ENCODE assay signal across 17 cellular contexts in genomic region chr17:8072339-8072726, GRCh38. TPM values are rescaled to one million over a fixed set of nuclear protein-coding genes. Genes with fewer than 3 reads are reported as not detected.
DNase-seq lines count a peak whose midpoint lies in the region; ATAC-seq and TF ChIP-seq lines count a peak whose summit lies in the region.
"Had no signal": no experiment of that assay in that cellular context is flagged by ENCODE, and none has a peak within 500 bp of the region (broad histone marks: within the 10 kb centered on the region; RNA-seq: fewer than 3 reads in every experiment).

No MANE protein-coding gene starts in this region.

- no peak for TF ChIP-seq EP300 in stomach (IDR thresholded peaks at IDR 0.05)

- no peak overlapping the region for H3K27ac ChIP-seq in stomach
- H3K27ac ChIP-seq: heart right ventricle, neutrophil, VCaP had no signal

- WGBS in stomach, 5 donors = 6 to 11% (median 9%) methylated on average over 18 to 28 of the region's 28 CpGs

- no peaks in the 10 kb centered on the region for H3K9me3 ChIP-seq in stomach
- H3K9me3 ChIP-seq: BE2C, heart right ventricle, neutrophil had no signal

- intact Hi-C loops in stomach (cut with DNase I; ENCODE audit: low total_unique reads) = no loop called here

- TF ChIP-seq POLR2A in stomach (IDR thresholded peaks at IDR 0.05) = no peak

- peaks cover 22% of the 10 kb centered on the region for H3K4me1 Mint-ChIP-seq in activated naive CD4-positive, alpha-beta T cell treated with anti-CD3 and anti-CD28 coated beads, Interleukin-2, amount 50 U/mL, for 24 hours
- H3K4me1 Mint-ChIP-seq in activated naive CD8-positive, alpha-beta T cell treated with anti-CD3 and anti-CD28 coated beads, Interleukin-2, amount 10 ng/mL, durations not matched to agents 7 days and 5 days = peaks cover 17% of the 10 kb centered on the region
- peaks cover 22% of the 10 kb centered on the region for H3K4me1 Mint-ChIP-seq in memory B cell

- H3K9me3 Mint-ChIP-seq in activated naive CD4-positive, alpha-beta T cell treated with anti-CD3 and anti-CD28 coated beads, Interleukin-2, amount 50 U/mL, for 24 hours = no peaks in the 10 kb centered on the region
- no peaks in the 10 kb centered on the region for H3K9me3 Mint-ChIP-seq in activated naive CD8-positive, alpha-beta T cell treated with anti-CD3 and anti-CD28 coated beads, Interleukin-2, amount 10 ng/mL, durations not matched to agents 7 days and 5 days
- H3K9me3 Mint-ChIP-seq in memory B cell = no peaks in the 10 kb centered on the region
- H3K9me3 Mint-ChIP-seq: activated naive CD4-positive, alpha-beta T cell treated with anti-CD3 and anti-CD28 coated beads, Interleukin-2, amount 50 U/mL, for 72 hours had no signal

- peaks cover 32 to 39% (median 37%) of the 10 kb centered on the region in 4 donors for H3K4me1 ChIP-seq in stomach
- H3K4me1 ChIP-seq: BE2C had no signal

- DNase-seq in activated naive CD4-positive, alpha-beta T cell treated with Interleukin-2 at 50 U/mL for 16 hours = no peak
- DNase-seq in activated naive CD8-positive, alpha-beta T cell treated with anti-CD3 and anti-CD28 coated beads, Interleukin-2, amount 10 ng/mL, durations not matched to agents 7 days and 5 days = no peak
- DNase-seq in memory B cell (ENCODE audit: low spot score in 2 of 2) (no peak), stomach (no peak), NCI-H128 (lab: John Stamatoyannopoulos, UW; ENCODE audit: unreplicated experiment) (no peak)
- DNase-seq: BE2C; heart right ventricle; IMR-90; NCI-H2107; stimulated activated CD4-positive, alpha-beta T cell treated with anti-CD3 and anti-CD28 coated beads, Interleukin-1b, Interleukin-23, amount 100 ng/mL, for 48 hours had no signal

- POLR2A ChIA-PET in activated naive CD8-positive, alpha-beta T cell treated with anti-CD3 and anti-CD28 coated beads, Interleukin-2, amount 10 ng/mL, durations not matched to agents 7 days and 5 days (lab: Charles Lee) = no interaction called here

- TF ChIP-seq CTCF in stomach (IDR thresholded peaks at IDR 0.05) = no peak

- ATAC-seq in activated naive CD8-positive, alpha-beta T cell treated with anti-CD3 and anti-CD28 coated beads, Interleukin-2, amount 10 ng/mL, durations not matched to agents 7 days and 5 days (ENCODE audit: low read depth) = no peak
- ATAC-seq in memory B cell (ENCODE audit: low read depth) = no peak
- no peak for ATAC-seq in HG03378 (IDR thresholded peaks at IDR 0.05; ENCODE audit: unreplicated experiment)
- ATAC-seq in HG03280 (IDR thresholded peaks at IDR 0.05; ENCODE audit: unreplicated experiment) = no peak

- H3K27me3 ChIP-seq in stomach = peaks cover 17 to 73% (median 60%) of the 10 kb centered on the region in 3 donors

- peak overlapping the region in 3 of 4 donors; percentile 6 to 33 (median 17) for H3K4me3 ChIP-seq in stomach

- no peaks in the 10 kb centered on the region for H3K36me3 Mint-ChIP-seq in activated naive CD4-positive, alpha-beta T cell treated with anti-CD3 and anti-CD28 coated beads, Interleukin-2, amount 50 U/mL, for 24 hours
- no peaks in the 10 kb centered on the region for H3K36me3 Mint-ChIP-seq in activated naive CD8-positive, alpha-beta T cell treated with anti-CD3 and anti-CD28 coated beads, Interleukin-2, amount 10 ng/mL, durations not matched to agents 7 days and 5 days
- H3K36me3 Mint-ChIP-seq in memory B cell = no peaks in the 10 kb centered on the region
- H3K36me3 Mint-ChIP-seq: activated naive CD4-positive, alpha-beta T cell treated with anti-CD3 and anti-CD28 coated beads, Interleukin-2, amount 50 U/mL, for 72 hours had no signal

- H3K4me3 Mint-ChIP-seq in activated naive CD4-positive, alpha-beta T cell treated with anti-CD3 and anti-CD28 coated beads, Interleukin-2, amount 50 U/mL, for 24 hours = peak overlapping the region; percentile 85
- H3K4me3 Mint-ChIP-seq in activated naive CD8-positive, alpha-beta T cell treated with anti-CD3 and anti-CD28 coated beads, Interleukin-2, amount 10 ng/mL, durations not matched to agents 7 days and 5 days = peak overlapping the region; percentile 74
- H3K4me3 Mint-ChIP-seq in memory B cell = peak overlapping the region; percentile 65

- H3K27me3 Mint-ChIP-seq in activated naive CD4-positive, alpha-beta T cell treated with anti-CD3 and anti-CD28 coated beads, Interleukin-2, amount 50 U/mL, for 24 hours = peaks cover 22% of the 10 kb centered on the region
- peaks cover 58% of the 10 kb centered on the region for H3K27me3 Mint-ChIP-seq in activated naive CD8-positive, alpha-beta T cell treated with anti-CD3 and anti-CD28 coated beads, Interleukin-2, amount 10 ng/mL, durations not matched to agents 7 days and 5 days
- peaks cover 34% of the 10 kb centered on the region for H3K27me3 Mint-ChIP-seq in memory B cell

- peak overlapping the region; percentile 19 for H3K27ac Mint-ChIP-seq in activated naive CD4-positive, alpha-beta T cell treated with anti-CD3 and anti-CD28 coated beads, Interleukin-2, amount 50 U/mL, for 24 hours
- H3K27ac Mint-ChIP-seq in activated naive CD8-positive, alpha-beta T cell treated with anti-CD3 and anti-CD28 coated beads, Interleukin-2, amount 10 ng/mL, durations not matched to agents 7 days and 5 days = no peak overlapping the region
- peak overlapping the region; percentile 98 for H3K27ac Mint-ChIP-seq in memory B cell
- H3K27ac Mint-ChIP-seq: activated naive CD4-positive, alpha-beta T cell treated with anti-CD3 and anti-CD28 coated beads, Interleukin-2, amount 50 U/mL, for 72 hours had no signal

- no peaks in the 10 kb centered on the region for H3K36me3 ChIP-seq in stomach
- H3K36me3 ChIP-seq: BE2C, heart right ventricle, neutrophil had no signal

RNA-seq across cellular contexts. Expression of gene ALOX12B, which starts 15.2 kb away (rescaled TPM):
- under 1 TPM; 0.65 to 0.97 TPM for total RNA-seq in activated naive CD8-positive, alpha-beta T cell treated with anti-CD3 and anti-CD28 coated beads, Interleukin-2, amount 10 ng/mL, durations not matched to agents 7 days and 5 days
- total RNA-seq in stomach = not detected
- under 1 TPM in 1 of 3 donors, not detected in 2; 0.88 TPM for polyA plus RNA-seq in stomach
- total RNA-seq: heart right ventricle, IMR-90, subcutaneous adipose tissue had no signal
- polyA plus RNA-seq: heart right ventricle, IMR-90 had no signal

RNA-seq across cellular contexts. Expression of gene ALOX15B, which starts 33.5 kb away (rescaled TPM):
- total RNA-seq in activated naive CD8-positive, alpha-beta T cell treated with anti-CD3 and anti-CD28 coated beads, Interleukin-2, amount 10 ng/mL, durations not matched to agents 7 days and 5 days = not detected
- 1 to 10 TPM in 4 of 5 donors, not detected in 1; 1.5 to 7.0 (median 2.6) TPM for total RNA-seq in stomach
- 10 to 100 TPM in 1 of 3 donors, 1 to 10 TPM in 2; 2.4 to 10.5 (median 3.1) TPM for polyA plus RNA-seq in stomach
- total RNA-seq: activated naive CD4-positive, alpha-beta T cell treated with anti-CD3 and anti-CD28 coated beads, Interleukin-2, amount 50 U/mL, for 72 hours; IMR-90 had no signal
- polyA plus RNA-seq: IMR-90 had no signal

RNA-seq across cellular contexts. Expression of gene ALOXE3, which starts 46.0 kb away (rescaled TPM):
- not detected for total RNA-seq in activated naive CD8-positive, alpha-beta T cell treated with anti-CD3 and anti-CD28 coated beads, Interleukin-2, amount 10 ng/mL, durations not matched to agents 7 days and 5 days
- total RNA-seq in stomach = not detected
- under 1 TPM in 2 of 3 donors, not detected in 1; 0.12 to 0.43 TPM for polyA plus RNA-seq in stomach
- total RNA-seq: heart right ventricle, subcutaneous adipose tissue had no signal

RNA-seq across cellular contexts. Expression of gene HES7, which starts 51.6 kb away (rescaled TPM):
- under 1 TPM; 0.23 to 0.75 TPM for total RNA-seq in activated naive CD8-positive, alpha-beta T cell treated with anti-CD3 and anti-CD28 coated beads, Interleukin-2, amount 10 ng/mL, durations not matched to agents 7 days and 5 days
- not detected for total RNA-seq in stomach
- polyA plus RNA-seq in stomach = under 1 TPM in 2 of 3 donors, not detected in 1; 0.58 to 0.92 TPM
- total RNA-seq: IMR-90, subcutaneous adipose tissue had no signal
